In the genomic region with DNA sequence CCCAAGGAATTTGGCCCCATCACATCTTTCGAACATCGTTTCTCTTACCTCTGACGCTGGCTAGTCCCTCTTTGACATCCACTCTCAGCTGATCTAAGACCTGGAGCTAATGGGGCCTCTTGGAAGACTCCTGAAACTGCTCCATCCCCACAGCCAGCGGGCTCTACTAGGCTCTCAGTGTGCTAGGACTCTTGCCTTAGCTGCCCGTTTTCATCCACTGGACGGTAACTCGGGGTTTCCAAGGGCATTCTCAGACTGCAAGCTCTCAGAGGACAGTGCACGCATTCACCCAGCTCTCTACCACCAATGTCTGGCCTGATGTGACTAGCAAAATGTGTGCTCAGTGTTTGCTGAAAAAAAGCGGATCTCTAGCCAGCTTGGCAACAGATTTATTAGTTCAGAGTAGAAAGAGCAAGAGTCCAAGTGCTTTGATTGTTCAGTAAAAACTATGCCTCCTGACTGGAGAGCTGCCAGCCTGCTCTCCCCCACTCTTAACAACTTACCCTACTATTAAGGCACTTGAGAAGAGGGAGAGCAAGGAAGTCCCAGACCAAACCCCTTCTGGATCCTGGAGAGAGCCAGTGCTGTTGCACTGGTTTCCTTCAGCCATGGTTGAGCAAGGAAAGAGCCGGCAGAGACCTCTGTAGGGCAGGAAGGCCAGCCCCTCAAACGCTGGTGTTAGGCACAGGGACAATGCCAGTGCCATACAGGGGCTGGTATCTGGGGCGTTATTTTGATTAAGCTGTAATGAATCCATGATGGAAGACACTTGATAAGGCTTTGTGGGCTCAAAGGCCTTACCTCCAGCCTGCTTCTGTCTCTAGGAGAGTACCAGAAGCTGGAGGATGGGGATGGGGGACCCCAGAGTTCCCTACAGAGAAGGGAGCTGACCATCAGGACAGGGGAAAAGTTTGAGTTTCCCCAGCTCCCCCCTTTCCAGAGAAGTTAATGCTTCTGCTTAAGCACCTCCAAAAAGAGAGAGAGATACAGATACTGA, we compare ENCODE assay signal across 8 cellular contexts. TPM values are rescaled to one million over a fixed set of nuclear protein-coding genes. Genes with fewer than 3 reads are reported as not detected.
DNase-seq lines count a peak whose midpoint lies in the region; TF ChIP-seq lines count a peak whose summit lies in the region.

No MANE protein-coding gene starts in this region.

- H3K27ac Mint-ChIP-seq in MCF 10A (ENCODE audit: low read depth, unreplicated experiment) = peak overlapping the region; percentile 95

- no peak for TF ChIP-seq CTCF in DOHH2 (IDR thresholded peaks at IDR 0.05; ENCODE audit: low read depth, low read length, poor library complexity, severe bottlenecking)
- no peak for TF ChIP-seq CTCF in KMS-11 (conservative IDR thresholded peaks at IDR 0.05; ENCODE audit: low read depth, low read length)
- TF ChIP-seq CTCF in MCF 10A (IDR thresholded peaks at IDR 0.05; ENCODE audit: unreplicated experiment) = no peak

- H3F3A ChIP-seq in DOHH2 (ENCODE audit: control insufficient read depth, insufficient read depth) = peaks cover 23% of the 10 kb centered on the region

- H3K4me3 ChIP-seq in DOHH2 (ENCODE audit: low read length) (peak overlapping the region; percentile 81), KMS-11 (IDR thresholded peaks at IDR 0.05; ENCODE audit: insufficient read depth, low read depth, low read length) (no peak overlapping the region), mesodermal cell (ENCODE audit: extremely low read depth, insufficient read depth, low read length, poor library complexity, severe bottlenecking) (peak overlapping the region; percentile 44), urinary bladder (ENCODE audit: low read depth, low read length) (no peak overlapping the region)

- H3K27me3 ChIP-seq in DOHH2 (ENCODE audit: control insufficient read depth, low read length) = no peaks in the 10 kb centered on the region
- H3K27me3 ChIP-seq in KMS-11 (ENCODE audit: insufficient read depth, low read depth) = no peaks in the 10 kb centered on the region

- peaks cover 84% of the 10 kb centered on the region for H3K36me3 ChIP-seq in DOHH2 (ENCODE audit: control insufficient read depth, low read length)
- H3K36me3 ChIP-seq in KMS-11 (ENCODE audit: insufficient read depth) = 0 out of 2 replicates have a peak, but pooled peaks cover under 1% of the 10 kb centered on the region
- peaks cover 75% of the 10 kb centered on the region for H3K36me3 ChIP-seq in mesodermal cell (ENCODE audit: control insufficient read depth, insufficient read depth, low read length)
- H3K36me3 ChIP-seq in urinary bladder (ENCODE audit: insufficient read depth) = no peaks in the 10 kb centered on the region

- TSS peak; percentile 62 for BruUV-seq in MCF 10A (replicated peaks; lab: Mats Ljungman, UMichigan)

- H3K4me3 Mint-ChIP-seq in MCF 10A (ENCODE audit: unreplicated experiment) = peak overlapping the region; percentile 78

- H2AFZ ChIP-seq in KMS-11 (ENCODE audit: low read depth) = no peak overlapping the region

- POLR2A ChIA-PET in MCF 10A (lab: Yijun Ruan, JAX) = interaction anchor here (0.6 to 5.6 kb wide), 15 partner anchors 9 to 247 kb away, joined by 3 to 71 read pairs (median 4); a partner anchor contains a TSS

- no peaks in the 10 kb centered on the region for H3K9me3 ChIP-seq in DOHH2 (ENCODE audit: control insufficient read depth, insufficient read depth, low read length)
- H3K9me3 ChIP-seq in mesodermal cell (ENCODE audit: control insufficient read depth, low read length) = no peaks in the 10 kb centered on the region

- CTCF ChIA-PET in MCF 10A (lab: Yijun Ruan, JAX) = interaction anchor here (0.5 to 1.5 kb wide), 5 partner anchors 9 to 794 kb away, joined by 3 to 6 read pairs (median 4); no protein-coding TSS in a partner anchor

- WGBS in mesodermal cell (ENCODE audit: insufficient coverage in 2 of 2), 2 experiments = 78 to 88% methylated on average over 11 to 12 of the region's 12 CpGs
- WGBS in urinary bladder = 51% methylated on average over 12 of the region's 12 CpGs

- no peaks in the 10 kb centered on the region for H3K27me3 Mint-ChIP-seq in MCF 10A (ENCODE audit: insufficient read depth, unreplicated experiment)

- H3K9me3 Mint-ChIP-seq in MCF 10A (ENCODE audit: unreplicated experiment) = no peaks in the 10 kb centered on the region

- H3K9ac ChIP-seq in KMS-11 = no peak overlapping the region

- H3K27ac ChIP-seq in DOHH2 (ENCODE audit: low read depth, low read length) (peak overlapping the region; percentile 79), KMS-11 (peak overlapping the region; percentile 70), mesodermal cell (ENCODE audit: low read depth, low read length, severe bottlenecking) (peak overlapping the region; percentile 98), urinary bladder (ENCODE audit: low read depth) (peak overlapping the region; percentile 92)

- H4K20me1 ChIP-seq in DOHH2 (ENCODE audit: control insufficient read depth, insufficient read depth, low read depth, low read length) = no peaks in the 10 kb centered on the region; the same call in 1 of the 2 replicates
- H4K20me1 ChIP-seq in KMS-11 (ENCODE audit: insufficient read depth) = no peaks in the 10 kb centered on the region

- intact Hi-C loops in MCF 10A (cut with micrococcal nuclease) = loop anchor here (5.0 kb wide), 1 partner anchor 36 kb away; a partner anchor contains a TSS

- peaks cover 47% of the 10 kb centered on the region for H3K36me3 Mint-ChIP-seq in MCF 10A (ENCODE audit: insufficient read depth, unreplicated experiment)

- H3K79me2 ChIP-seq in DOHH2 (ENCODE audit: control insufficient read depth, low read length) = peaks cover 9% of the 10 kb centered on the region
- no peaks in the 10 kb centered on the region for H3K79me2 ChIP-seq in KMS-11 (ENCODE audit: insufficient read depth, low read depth)

- no peak for DNase-seq in MCF 10A (ENCODE audit: unreplicated experiment)
- DNase-seq in glomerular visceral epithelial cell (ENCODE audit: extremely low spot score) = no peak
- DNase-seq in GF-D8 (lab: John Stamatoyannopoulos, UW) = no peak
- no peak for DNase-seq in HK-2 (ENCODE audit: unreplicated experiment)

- H3K4me1 Mint-ChIP-seq in MCF 10A (ENCODE audit: insufficient read depth, unreplicated experiment) = peaks cover 29% of the 10 kb centered on the region

- H3K4me1 ChIP-seq in DOHH2 (ENCODE audit: control insufficient read depth, low read length) (peaks cover 32% of the 10 kb centered on the region), KMS-11 (ENCODE audit: low read depth, poor library complexity, severe bottlenecking) (peaks cover 19% of the 10 kb centered on the region), mesodermal cell (ENCODE audit: control insufficient read depth, insufficient read depth, low read length, poor library complexity, severe bottlenecking) (peaks cover 11% of the 10 kb centered on the region), urinary bladder (ENCODE audit: insufficient read depth) (no peaks in the 10 kb centered on the region)

- peak overlapping the region; percentile 73 for H3K4me2 ChIP-seq in DOHH2 (ENCODE audit: low read length)
- H3K4me2 ChIP-seq in KMS-11 = peak overlapping the region; percentile 83

- no peaks in the 10 kb centered on the region for H3K9me2 ChIP-seq in DOHH2 (replicated peaks; ENCODE audit: control insufficient read depth, low read length)

RNA-seq across cellular contexts. Expression of a gene that starts 9.2 kb away (rescaled TPM):
- total RNA-seq in MCF 10A (2022) = 82.1 and 83.0 TPM in 2 replicates
- 50.7 TPM for polyA plus RNA-seq in mesodermal cell (2013, experiment 1 of 2)
- 42.5 TPM for polyA plus RNA-seq in mesodermal cell (2013, experiment 2 of 2)
- 18.5 TPM for total RNA-seq in urinary bladder
- 80.8 TPM for polyA plus RNA-seq in urinary bladder

RNA-seq across cellular contexts. Expression of a gene that starts 15.6 kb away (rescaled TPM):
- total RNA-seq in MCF 10A (2022) = 4.9 TPM in 2 replicates
- 57.2 TPM for polyA plus RNA-seq in mesodermal cell (2013, experiment 1 of 2)
- polyA plus RNA-seq in mesodermal cell (2013, experiment 2 of 2) = 46.6 TPM
- 16.0 TPM for total RNA-seq in urinary bladder
- polyA plus RNA-seq in urinary bladder = 54.0 TPM

RNA-seq across cellular contexts. Expression of a gene that starts 38.0 kb away (rescaled TPM):
- total RNA-seq in MCF 10A (2022) = 40.9 and 45.8 TPM in 2 replicates
- 25.5 TPM for polyA plus RNA-seq in mesodermal cell (2013, experiment 1 of 2)
- polyA plus RNA-seq in mesodermal cell (2013, experiment 2 of 2) = 21.0 TPM
- 8.3 TPM for total RNA-seq in urinary bladder
- polyA plus RNA-seq in urinary bladder = 25.3 TPM

RNA-seq across cellular contexts. Expression of a gene that starts 39.5 kb away (rescaled TPM):
- total RNA-seq in MCF 10A (2022) = 35.2 and 39.7 TPM in 2 replicates
- 76.0 TPM for polyA plus RNA-seq in mesodermal cell (2013, experiment 1 of 2)
- polyA plus RNA-seq in mesodermal cell (2013, experiment 2 of 2) = 51.9 TPM
- 20.6 TPM for total RNA-seq in urinary bladder
- polyA plus RNA-seq in urinary bladder = 39.7 TPM

RNA-seq across cellular contexts. Expression of a gene that starts 57.9 kb away (rescaled TPM):
- total RNA-seq in MCF 10A (2022) (0.25 TPM in 1 of 2 replicates, not detected in the other), urinary bladder (0.63 TPM)
- polyA plus RNA-seq in mesodermal cell (2013, experiment 1 of 2) = not detected
- not detected for polyA plus RNA-seq in mesodermal cell (2013, experiment 2 of 2)
- 1.2 TPM for polyA plus RNA-seq in urinary bladder

Comparison
In these comparisons a context has a peak if more than half of its experiments do, and no peak if none do; other contexts are left out.
1. H3K4me3 ChIP-seq: peak in DOHH2 (single experiment) and mesodermal cell (single experiment); none in KMS-11 (single experiment) and urinary bladder (single experiment).
2. Peak in every context shown above with its lines, with median percentiles within 50 percentile points of each other: H3K27ac ChIP-seq.